ENCODE assay signal across 8 cellular contexts in genomic region chr11:28110108-28110838, GRCh38. TPM values are rescaled to one million over a fixed set of nuclear protein-coding genes. Genes with fewer than 3 reads are reported as not detected.
DNase-seq lines count a peak whose midpoint lies in the region; ATAC-seq and TF ChIP-seq lines count a peak whose summit lies in the region.

No MANE protein-coding gene starts in this region.

- peaks cover 52 to 72% (median 68%) of the 10 kb centered on the region in 3 donors for H3K4me1 Mint-ChIP-seq in T-cell

- H3K9me3 ChIP-seq in right atrium auricular region: no peaks in the 10 kb centered on the region
- no peaks in the 10 kb centered on the region for H3K9me3 ChIP-seq in prostate gland

- WGBS in prostate gland: under 1% methylated on average over 31 of the region's 31 CpGs

- H3K36me3 ChIP-seq in right atrium auricular region (peaks cover 2% of the 10 kb centered on the region), prostate gland (no peaks in the 10 kb centered on the region)

- H3K27ac ChIP-seq in right atrium auricular region (peak overlapping the region; percentile 61 to 87), prostate gland (peak overlapping the region; percentile 82 to 87)

- no peaks in the 10 kb centered on the region for H3K9me3 Mint-ChIP-seq in T-cell

- H3K36me3 Mint-ChIP-seq in T-cell: peaks cover 13% of the 10 kb centered on the region

- peak in 3 of 4 experiments; percentile 43 to 54 (median 43) for ATAC-seq in T-cell (replicated peaks in 1 of 4)

- TF ChIP-seq CTCF in GM12864 (IDR thresholded peaks at IDR 0.05; ENCODE audit: low read depth, low read length, missing control alignments) (no peak), NB4 (IDR thresholded peaks at IDR 0.05; ENCODE audit: low read depth, low read length) (no peak), right atrium auricular region (IDR thresholded peaks at IDR 0.05) (peak in 1 of 2 donors; percentile 25), prostate gland (IDR thresholded peaks at IDR 0.05) (no peak)

- peaks cover 0 to 30% of the 10 kb centered on the region in 2 donors for H3K4me1 ChIP-seq in right atrium auricular region
- peaks cover 4% of the 10 kb centered on the region for H3K4me1 ChIP-seq in prostate gland (replicated peaks)

- H3K4me3 ChIP-seq in GM12864 (ENCODE audit: low read depth, low read length): peak overlapping the region; percentile 77
- peak overlapping the region; percentile 88 for H3K4me3 ChIP-seq in NB4 (ENCODE audit: low read depth, low read length)
- H3K4me3 ChIP-seq in right atrium auricular region: peak overlapping the region; percentile 52 to 76
- peak overlapping the region; percentile 50 to 66 for H3K4me3 ChIP-seq in prostate gland

- H3K27ac Mint-ChIP-seq in T-cell: peak overlapping the region; percentile 90 to 91

- intact Hi-C loops in prostate gland (cut with DNase I): no loop called here

- TF ChIP-seq POLR2A in NB4 (IDR thresholded peaks at IDR 0.05; ENCODE audit: extremely low read depth, insufficient read length) (peak; percentile 60), prostate gland (IDR thresholded peaks at IDR 0.05) (peak; percentile 37)

- DNase-seq in GM12864 (ENCODE audit: low read depth) (peak; percentile 53), HEK293T (ENCODE audit: extremely low spot score) (peak; percentile 62), NB4 (ENCODE audit: low read depth) (peak; percentile 85), T-cell (peak in 32 of 34 experiments; percentile 7 to 56 (median 34)), amniotic stem cell (lab: John Stamatoyannopoulos, UW) (peak; percentile 24), right atrium auricular region (ENCODE audit: low spot score) (peak; percentile 83), prostate gland (ENCODE audit: low spot score) (peak; percentile 68), NCI-H1048 (lab: John Stamatoyannopoulos, UW) (no peak)

- POLR2A ChIA-PET in HEK293T (lab: Yijun Ruan, JAX) (interaction anchor here (1.0 kb wide), 2 partner anchors 31 to 391 kb away, joined by 3 read pairs; no protein-coding TSS in a partner anchor), T-cell (lab: Charles Lee) (interaction anchor here in 1 of 2 donors (1.3 kb wide), 1 partner anchor 9 kb away, joined by 3 read pairs; no protein-coding TSS in a partner anchor)

- H3K27me3 Mint-ChIP-seq in T-cell: no peaks in the 10 kb centered on the region

- H3K27me3 ChIP-seq in right atrium auricular region: no peaks in the 10 kb centered on the region
- no peaks in the 10 kb centered on the region for H3K27me3 ChIP-seq in prostate gland (replicated peaks; ENCODE audit: insufficient read depth)

- H3K4me3 Mint-ChIP-seq in T-cell: peak overlapping the region; percentile 89 to 94 (median 93)

- CTCF ChIA-PET in HEK293T (lab: Yijun Ruan, JAX) (no interaction called here), T-cell (lab: Charles Lee) (no interaction called here)

TF ChIP-seq in HEK293T, 16 proteins besides CTCF, POLR2A, EP300 and RAD21:
- TF ChIP-seq BHLHE40 (IDR thresholded peaks at IDR 0.05; ENCODE audit: borderline replicate concordance) (no peak), FOXM1 (IDR thresholded peaks at IDR 0.05; ENCODE audit: borderline replicate concordance) (no peak), NFRKB (IDR thresholded peaks at IDR 0.05) (peak; percentile 44; the same call in 1 of the 2 replicates), ELF4 (IDR thresholded peaks at IDR 0.05) (peak; percentile 57; the same call in 1 of the 2 replicates), CTBP1 (IDR thresholded peaks at IDR 0.05; ENCODE audit: borderline replicate concordance) (peak; percentile 70; the same call in 1 of the 2 replicates), PKNOX1 (IDR thresholded peaks at IDR 0.05) (no peak), ZNF384 (IDR thresholded peaks at IDR 0.05) (no peak)
TF ChIP-seq in HEK293T: peak in this region for 3.

RNA-seq across cellular contexts. Expression of gene METTL15, which starts 2.1 kb away (rescaled TPM):
- 10 to 100 TPM in 3 of 5 donors, 1 to 10 TPM in 2; 7.6 to 12.1 (median 10.6) TPM for total RNA-seq in T-cell
- total RNA-seq in right atrium auricular region: 1 to 10 TPM; 5.3 to 9.5 TPM
- total RNA-seq in prostate gland: 10 to 100 TPM in 1 of 2 donors, 1 to 10 TPM in 1; 8.8 to 16.8 TPM

RNA-seq across cellular contexts. Expression of gene KIF18A, which starts 2.3 kb away (rescaled TPM):
- total RNA-seq in T-cell (1 to 10 TPM in 3 of 5 donors, under 1 TPM in 2; 0.76 to 3.7 (median 1.3) TPM), right atrium auricular region (under 1 TPM; 0.43 to 0.52 TPM), prostate gland (1 to 10 TPM in 1 of 2 donors, under 1 TPM in 1; 0.73 to 3.8 TPM)
